28 cellular contexts compared by ENCODE assay signal in the genomic region with DNA sequence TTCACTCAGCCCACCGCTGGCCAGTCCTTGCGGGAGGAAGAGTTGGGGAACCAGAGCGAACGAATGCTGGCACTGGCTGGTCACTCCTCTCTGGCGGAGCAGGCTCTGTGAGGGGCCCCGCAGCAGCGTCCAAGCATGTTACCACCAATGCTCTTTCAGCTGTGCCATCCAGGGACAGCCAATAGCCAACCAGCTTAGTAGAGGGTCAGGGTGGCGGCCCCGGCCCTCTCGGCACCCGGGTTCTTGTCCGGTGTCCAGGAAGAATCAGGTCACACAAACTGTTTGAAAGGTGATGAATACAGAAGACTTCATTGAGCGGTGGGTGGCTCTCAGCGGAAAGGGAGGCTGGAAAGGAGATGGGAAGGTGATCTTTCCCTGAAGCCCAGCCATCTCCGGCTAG.
A peak's percentile ranks its signal among the peaks of the same experiment; 100 is the strongest.
DNase-seq lines count a peak whose midpoint lies in the region; FAIRE-seq and TF ChIP-seq lines count a peak whose summit lies in the region.
"Had no signal": no experiment of that assay in that cellular context is flagged by ENCODE, and none has a peak within 500 bp of the region (broad histone marks: within the 10 kb centered on the region; RNA-seq: fewer than 3 reads in every experiment).

No MANE protein-coding gene starts in this region.

- WGBS in H1 (ENCODE audit: extremely low coverage in 1 of 2, insufficient coverage in 1 of 2, insufficient read length in 1 of 2, insufficient replicate concordance in 2 of 2, low coverage in 1 of 2, low lambda C conversion rate in 2 of 2, missing lambda C conversion rate in 1 of 2), 2 experiments = 88% methylated on average over 15 of the region's 15 CpGs; no CpG with 5 or more reads in 1 of the 2 experiments
- 76 to 83% methylated on average over 15 of the region's 15 CpGs for WGBS in testis, 2 donors

- H2BK15ac ChIP-seq in H1 (ENCODE audit: low read length) = no peak overlapping the region

- FAIRE-seq in H1 (lab: Jason Lieb, UNC) = no peak
- FAIRE-seq: A204.1, GM12878, GM12892, GM18507 had no signal

- no peak overlapping the region for H3K4me2 ChIP-seq in H1 (ENCODE audit: insufficient read depth in 1 of 2, low read depth in 2 of 2, low read length in 2 of 2)
- H3K4me2 ChIP-seq: BLaER1 had no signal

- peak overlapping the region; percentile 70; the same call in 1 of the 2 replicates for H2AFZ ChIP-seq in H1 (ENCODE audit: low read length)

- H3K27ac Mint-ChIP-seq in activated naive CD4-positive, alpha-beta T cell treated with anti-CD3 and anti-CD28 coated beads, Interleukin-2, amount 10 ng/mL, durations not matched to agents 7 days and 5 days = peak overlapping the region; percentile 37
- H3K27ac Mint-ChIP-seq: CD14-positive monocyte; CD4-positive, alpha-beta memory T cell; CD8-positive, alpha-beta memory T cell had no signal

- H3K14ac ChIP-seq in H1 (ENCODE audit: insufficient read length) = no peak overlapping the region

- no peak for DNase-seq in activated naive CD4-positive, alpha-beta T cell treated with anti-CD3 and anti-CD28 coated beads, Interleukin-2, amount 10 ng/mL, durations not matched to agents 7 days and 5 days
- no peak for DNase-seq in activated naive CD4-positive, alpha-beta T cell treated with Interleukin-2 at 50 U/mL for 16 hours
- DNase-seq in H1 (ENCODE audit: low read depth in 1 of 2, low spot score in 2 of 2) = no peak
- DNase-seq in testis = peak; percentile 23
- DNase-seq in cardiac septum (ENCODE audit: low spot score) = no peak
- no peak for DNase-seq in stimulated activated CD4-positive, alpha-beta T cell treated with anti-CD3 and anti-CD28 coated beads, Interleukin-4, amount 100 ng/mL, for 1 hour
- DNase-seq in stimulated activated CD4-positive, alpha-beta T cell treated with anti-CD3 and anti-CD28 coated beads, Interleukin-4, amount 100 ng/mL, for 24 hours = no peak
- DNase-seq: 8988T; ACHN; BE2C; C1 segment of cervical spinal cord; CD4-positive, alpha-beta memory T cell; CD4-positive, CD25-positive, alpha-beta regulatory T cell; CD8-positive, alpha-beta memory T cell; COR-L47; DMS 273 treated with DMSO at 0.1 percent for 48 hours; DMS153; DMS53; DMS79; DND-41; EL; GDM1 had no signal

- TF ChIP-seq RAD21 in H1 (IDR thresholded peaks at IDR 0.05 in 1 of 2, conservative IDR thresholded peaks at IDR 0.05 in 1 of 2; ENCODE audit: low read depth in 2 of 2, low read length in 2 of 2) = no peak

- H3K23ac ChIP-seq in H1 (ENCODE audit: insufficient read length) = no peak overlapping the region

- H2BK120ac ChIP-seq in H1 (replicated peaks; ENCODE audit: low read depth, low read length) = no peak overlapping the region

- H3K23me2 ChIP-seq in H1 (ENCODE audit: low read depth, low read length) = no peaks in the 10 kb centered on the region

- no peaks in the 10 kb centered on the region for H3K79me1 ChIP-seq in H1 (ENCODE audit: low read depth, low read length)

- H3K9me3 ChIP-seq in H1 (ENCODE audit: insufficient read depth in 2 of 2, low read depth in 1 of 2, low read length in 1 of 2) (no peaks in the 10 kb centered on the region), testis (no peaks in the 10 kb centered on the region)
- H3K9me3 ChIP-seq: BE2C, BLaER1 had no signal

- H2BK20ac ChIP-seq in H1 (ENCODE audit: low read length) = no peak overlapping the region

- TF ChIP-seq POLR2A in H1 (IDR thresholded peaks at IDR 0.05; ENCODE audit: control extremely low read depth in 1 of 2, low read depth in 2 of 2, low read length in 2 of 2) = no peak
- no peak for TF ChIP-seq POLR2A in testis (IDR thresholded peaks at IDR 0.05)

- no peaks in the 10 kb centered on the region for H4K20me1 ChIP-seq in H1 (replicated peaks in 1 of 2; ENCODE audit: control insufficient read depth in 1 of 2, insufficient read depth in 2 of 2, low read length in 2 of 2)
- H4K20me1 ChIP-seq: BLaER1 had no signal

- H3K27me3 ChIP-seq in H1 (replicated peaks in 1 of 4; ENCODE audit: control insufficient read depth in 3 of 4, extremely low read depth in 1 of 4, insufficient read depth in 3 of 4, low read length in 3 of 4) (no peaks in the 10 kb centered on the region), testis (no peaks in the 10 kb centered on the region)
- H3K27me3 ChIP-seq: BE2C, BLaER1 had no signal

- H3K4me1 Mint-ChIP-seq in activated naive CD4-positive, alpha-beta T cell treated with anti-CD3 and anti-CD28 coated beads, Interleukin-2, amount 10 ng/mL, durations not matched to agents 7 days and 5 days = no peaks in the 10 kb centered on the region
- H3K4me1 Mint-ChIP-seq: CD14-positive monocyte; CD4-positive, alpha-beta memory T cell; CD4-positive, CD25-positive, alpha-beta regulatory T cell; CD8-positive, alpha-beta memory T cell had no signal

- H3K4me1 ChIP-seq in H1 (replicated peaks in 1 of 4; ENCODE audit: control insufficient read depth in 3 of 4, insufficient read depth in 4 of 4, low read length in 3 of 4) = peaks cover 0 to 7% (median 0%) of the 10 kb centered on the region in 4 experiments; a peak in 2 of 7 replicates
- no peaks in the 10 kb centered on the region for H3K4me1 ChIP-seq in testis
- H3K4me1 ChIP-seq: BE2C, BLaER1 had no signal

- no peak overlapping the region for H3K4ac ChIP-seq in H1 (replicated peaks; ENCODE audit: insufficient read length, low read depth, low read length)

- H4K91ac ChIP-seq in H1 (replicated peaks; ENCODE audit: insufficient read length, low read length) = no peak overlapping the region

- H3K79me2 ChIP-seq in H1 (ENCODE audit: control insufficient read depth in 1 of 2, insufficient read depth in 2 of 2, low read length in 2 of 2) = no peaks in the 10 kb centered on the region

- no peak overlapping the region for H4K8ac ChIP-seq in H1 (ENCODE audit: extremely low read depth, insufficient read depth, low read length)

- H3K4me3 ChIP-seq in H1 (ENCODE audit: extremely low read depth in 1 of 4, insufficient read depth in 2 of 4, low read depth in 3 of 4, low read length in 4 of 4) = no peak overlapping the region
- no peak overlapping the region for H3K4me3 ChIP-seq in testis
- H3K4me3 ChIP-seq: BLaER1, GM12878 had no signal

- H3K9ac ChIP-seq in H1 (replicated peaks in 1 of 4; ENCODE audit: extremely low read depth in 1 of 4, low read depth in 3 of 4, low read length in 3 of 4) = no peak overlapping the region
- H3K9ac ChIP-seq: BLaER1 had no signal

- H3K36me3 Mint-ChIP-seq in activated naive CD4-positive, alpha-beta T cell treated with anti-CD3 and anti-CD28 coated beads, Interleukin-2, amount 10 ng/mL, durations not matched to agents 7 days and 5 days = no peaks in the 10 kb centered on the region
- H3K36me3 Mint-ChIP-seq: CD14-positive monocyte; CD4-positive, alpha-beta memory T cell; CD4-positive, CD25-positive, alpha-beta regulatory T cell; CD8-positive, alpha-beta memory T cell had no signal

- H2BK5ac ChIP-seq in H1 (ENCODE audit: low read depth, low read length) = no peak overlapping the region

- H3K27ac ChIP-seq in H1 (ENCODE audit: low read depth, low read length) (no peak overlapping the region), testis (no peak overlapping the region)
- H3K27ac ChIP-seq: BLaER1 had no signal

- peaks cover 12% of the 10 kb centered on the region for H3K27me3 Mint-ChIP-seq in activated naive CD4-positive, alpha-beta T cell treated with anti-CD3 and anti-CD28 coated beads, Interleukin-2, amount 10 ng/mL, durations not matched to agents 7 days and 5 days

- no peaks in the 10 kb centered on the region for H3K9me3 Mint-ChIP-seq in activated naive CD4-positive, alpha-beta T cell treated with anti-CD3 and anti-CD28 coated beads, Interleukin-2, amount 10 ng/mL, durations not matched to agents 7 days and 5 days

- POLR2A ChIA-PET in H1 (lab: Charles Lee; ENCODE audit: partially characterized antibody) = interaction anchor here (0.6 kb wide), 1 partner anchor 316 kb away, joined by 3 read pairs; no protein-coding TSS in a partner anchor

- no peaks in the 10 kb centered on the region for H3K36me3 ChIP-seq in H1 (ENCODE audit: control insufficient read depth in 2 of 4, insufficient read depth in 4 of 4, low read length in 3 of 4)
- no peaks in the 10 kb centered on the region for H3K36me3 ChIP-seq in testis (ENCODE audit: low read depth, missing control alignments)
- H3K36me3 ChIP-seq: BE2C, BLaER1 had no signal

- TF ChIP-seq EP300 in H1 (IDR thresholded peaks at IDR 0.05; ENCODE audit: borderline replicate concordance in 1 of 2, low read depth in 2 of 2, low read length in 2 of 2) = no peak

- H2BK12ac ChIP-seq in H1 (ENCODE audit: low read depth, low read length) = no peak overlapping the region

- no peak overlapping the region for H3K56ac ChIP-seq in H1 (replicated peaks; ENCODE audit: insufficient read length, low read depth, low read length)

- CTCF ChIA-PET in activated naive CD4-positive, alpha-beta T cell treated with anti-CD3 and anti-CD28 coated beads, Interleukin-2, amount 10 ng/mL, durations not matched to agents 7 days and 5 days (lab: Charles Lee) = no interaction called here
- CTCF ChIA-PET in H1 (lab: Charles Lee; ENCODE audit: partially characterized antibody) = interaction anchor here (0.6 to 2.9 kb wide), 3 partner anchors 11 to 193 kb away, joined by 3 to 11 read pairs (median 3); no protein-coding TSS in a partner anchor

- no peak overlapping the region for H2AK5ac ChIP-seq in H1 (ENCODE audit: low read depth, low read length)

- no peak overlapping the region for H4K5ac ChIP-seq in H1 (ENCODE audit: insufficient read length, low read depth, low read length)

- no peak for TF ChIP-seq CTCF in H1 (IDR thresholded peaks at IDR 0.05; ENCODE audit: control extremely low read depth in 1 of 3, insufficient read depth in 1 of 3, low read depth in 1 of 3, low read length in 3 of 3)
- no peak for TF ChIP-seq CTCF in testis (IDR thresholded peaks at IDR 0.05)

- intact Hi-C loops in testis (cut with DNase I; ENCODE audit: low total_unique reads) (no loop called here), cardiac septum (cut with DNase I) (no loop called here)

- H3K4me3 Mint-ChIP-seq in activated naive CD4-positive, alpha-beta T cell treated with anti-CD3 and anti-CD28 coated beads, Interleukin-2, amount 10 ng/mL, durations not matched to agents 7 days and 5 days = no peak overlapping the region
- H3K4me3 Mint-ChIP-seq: CD4-positive, alpha-beta memory T cell; CD4-positive, CD25-positive, alpha-beta regulatory T cell; CD8-positive, alpha-beta memory T cell had no signal

- no peak overlapping the region for H3K18ac ChIP-seq in H1 (ENCODE audit: extremely low read depth, low read length)

TF ChIP-seq in H1, 55 proteins besides CTCF, POLR2A, EP300 and RAD21 (continues in another document):
- TF ChIP-seq MAFK (IDR thresholded peaks at IDR 0.05; ENCODE audit: low read depth, low read length) (no peak), ZNF274 (IDR thresholded peaks at IDR 0.05; ENCODE audit: borderline replicate concordance, extremely low read depth, low read length) (no peak), PHF8 (conservative IDR thresholded peaks at IDR 0.05; ENCODE audit: low read depth, low read length) (no peak), FOSL1 (IDR thresholded peaks at IDR 0.05; ENCODE audit: insufficient read depth, low read depth, low read length) (no peak), HDAC2 (IDR thresholded peaks at IDR 0.05; ENCODE audit: borderline replicate concordance in 1 of 2, low read depth in 2 of 2, low read length in 2 of 2) (no peak), NRF1 (IDR thresholded peaks at IDR 0.05; ENCODE audit: low read depth, low read length) (no peak), KDM5A (IDR thresholded peaks at IDR 0.05; ENCODE audit: low read length) (no peak), CREB1 (IDR thresholded peaks at IDR 0.05) (no peak)
